ENCODE assay signal across 8 cellular contexts in genomic region chrX:74293343-74293946, GRCh38. TPM values are rescaled to one million over a fixed set of nuclear protein-coding genes. Genes with fewer than 3 reads are reported as not detected.
DNase-seq lines count a peak whose midpoint lies in the region; ATAC-seq, FAIRE-seq and TF ChIP-seq lines count a peak whose summit lies in the region.

No MANE protein-coding gene starts in this region.

- no peak for TF ChIP-seq POLR2A in GM12891 (IDR thresholded peaks at IDR 0.05; ENCODE audit: low read depth, low read length)
- TF ChIP-seq POLR2A in IMR-90 (IDR thresholded peaks at IDR 0.05; ENCODE audit: low read depth, low read length) = no peak
- peak; percentile 20 for TF ChIP-seq POLR2A in erythroblast (IDR thresholded peaks at IDR 0.05; ENCODE audit: low read length)

- peak overlapping the region; percentile 78 for H3K27ac ChIP-seq in IMR-90 (ENCODE audit: insufficient read depth, low read length)
- peak overlapping the region; percentile 75 to 82 for H3K27ac ChIP-seq in mucosa of rectum (ENCODE audit: low read depth in 2 of 2, low read length in 2 of 2)

- peak overlapping the region; percentile 97 for H3K4me2 ChIP-seq in IMR-90 (ENCODE audit: low read depth, low read length)

- peak; percentile 80 for FAIRE-seq in GM12891 (lab: Jason Lieb, UNC)

- peaks cover 4% of the 10 kb centered on the region in 2 experiments; a peak in 2 of 4 replicates for H3K79me1 ChIP-seq in IMR-90 (ENCODE audit: low read depth in 1 of 2, low read length in 2 of 2)

- H3K18ac ChIP-seq in IMR-90 (ENCODE audit: low read depth, low read length) = peak overlapping the region; percentile 80

- POLR2A ChIA-PET in IMR-90 (lab: Charles Lee; ENCODE audit: unreplicated experiment) = no interaction called here

- H2AFZ ChIP-seq in IMR-90 (replicated peaks; ENCODE audit: low read length, poor library complexity) = peak overlapping the region; percentile 96

- CTCF ChIA-PET in IMR-90 (lab: Yijun Ruan, JAX) = no interaction called here

- peaks cover 2% of the 10 kb centered on the region; the same call in 1 of the 2 replicates for H3K27me3 ChIP-seq in IMR-90 (ENCODE audit: control insufficient read depth, insufficient read depth, low read length)
- H3K27me3 ChIP-seq in mucosa of rectum (ENCODE audit: control insufficient read depth in 2 of 2, insufficient read depth in 2 of 2, low read length in 2 of 2) = no peaks in the 10 kb centered on the region

- H4K8ac ChIP-seq in IMR-90 (ENCODE audit: low read depth in 2 of 2, low read length in 2 of 2) = peak overlapping the region; percentile 1 to 86; a peak in 3 of 4 replicates

- peak overlapping the region; percentile 35; the same call in 1 of the 2 replicates for H2BK120ac ChIP-seq in IMR-90 (ENCODE audit: low read depth, low read length)

- TF ChIP-seq CTCF in IMR-90 (conservative IDR thresholded peaks at IDR 0.05; ENCODE audit: low read depth, low read length) = no peak

- H3K9me3 ChIP-seq in IMR-90 (ENCODE audit: control insufficient read depth, insufficient read depth, low read length) (peaks cover 1% of the 10 kb centered on the region; the same call in 1 of the 2 replicates), mucosa of rectum (ENCODE audit: control insufficient read depth in 2 of 2, low read length in 2 of 2) (no peaks in the 10 kb centered on the region)

- peak overlapping the region; percentile 57 for H2BK5ac ChIP-seq in IMR-90 (ENCODE audit: low read depth, low read length, poor library complexity, severe bottlenecking)

- WGBS in IMR-90 (ENCODE audit: extremely low coverage in 2 of 2, insufficient read length in 1 of 2), 2 experiments = 18% methylated on average over 11 of the region's 25 CpGs; no CpG with 5 or more reads in 1 of the 2 experiments

- peak overlapping the region; percentile 71 for H3K23ac ChIP-seq in IMR-90 (ENCODE audit: low read depth, low read length)

- H4K20me1 ChIP-seq in IMR-90 (ENCODE audit: insufficient read depth, low read length) = no peaks in the 10 kb centered on the region

- H3K4me1 ChIP-seq in IMR-90 (ENCODE audit: control insufficient read depth, insufficient read depth, low read length) (no peaks in the 10 kb centered on the region), mucosa of rectum (ENCODE audit: control insufficient read depth in 2 of 2, insufficient read depth in 2 of 2, low read length in 2 of 2) (no peaks in the 10 kb centered on the region)

- peak overlapping the region; percentile 89 for H3K4me3 ChIP-seq in IMR-90 (ENCODE audit: insufficient read depth, low read depth, low read length)
- H3K4me3 ChIP-seq in mucosa of rectum (ENCODE audit: low read length in 2 of 2) = peak overlapping the region; percentile 77 to 86

- in situ Hi-C loops in IMR-90 (cut with MboI; ENCODE audit: low sequenced_read_pairs) = no loop called here

- peak overlapping the region; percentile 78 for H3K4ac ChIP-seq in IMR-90 (ENCODE audit: low read depth, low read length)

- no peak for TF ChIP-seq RAD21 in IMR-90 (IDR thresholded peaks at IDR 0.05; ENCODE audit: low read length)

- dilution Hi-C loops in IMR-90 (cut with HindIII; ENCODE audit: low sequenced_read_pairs, unreplicated experiment) = no loop called here

- peaks cover 3% of the 10 kb centered on the region; the same call in 1 of the 2 replicates for H3K36me3 ChIP-seq in IMR-90 (ENCODE audit: control insufficient read depth, insufficient read depth, low read length)
- no peaks in the 10 kb centered on the region for H3K36me3 ChIP-seq in mucosa of rectum (ENCODE audit: control insufficient read depth in 2 of 2, insufficient read depth in 2 of 2, low read length in 2 of 2)

- H3K56ac ChIP-seq in IMR-90 (ENCODE audit: extremely low read depth, insufficient read depth, low read length) = peak overlapping the region; percentile 89

- H2AK5ac ChIP-seq in IMR-90 (ENCODE audit: low read depth, low read length) = peak overlapping the region; percentile 22; the same call in 1 of the 2 replicates

- intact Hi-C loops in IMR-90 (cut with micrococcal nuclease) = loop anchor here (5.0 kb wide), 1 partner anchor 244 kb away; no protein-coding TSS in a partner anchor

- peak overlapping the region; percentile 70 for H3K9ac ChIP-seq in IMR-90 (ENCODE audit: low read depth, low read length)
- peak overlapping the region; percentile 74 to 80 for H3K9ac ChIP-seq in mucosa of rectum (ENCODE audit: low read depth in 1 of 2, low read length in 2 of 2)

- no peaks in the 10 kb centered on the region for H3K9me1 ChIP-seq in IMR-90 (ENCODE audit: insufficient read depth, low read length)

- BruUV-seq in IMR-90 (replicated peaks; lab: Mats Ljungman, UMichigan) = no TSS peak

- H2BK20ac ChIP-seq in IMR-90 (ENCODE audit: low read depth, low read length) = 0 out of 2 replicates have a peak overlapping the region, but pooled peaks have one; percentile 26

- ATAC-seq in IMR-90 (ENCODE audit: low read depth) (peak; percentile 62), HG03095 (IDR thresholded peaks at IDR 0.05; ENCODE audit: unreplicated experiment) (no peak)

- no peak overlapping the region for H2BK15ac ChIP-seq in IMR-90 (ENCODE audit: low read depth, low read length)

- peak overlapping the region; percentile 78 for H4K91ac ChIP-seq in IMR-90 (ENCODE audit: insufficient read depth, low read depth, low read length)

- peak overlapping the region; percentile 89 for H3K14ac ChIP-seq in IMR-90 (replicated peaks; ENCODE audit: low read depth, low read length)

- H2AK9ac ChIP-seq in IMR-90 (replicated peaks; ENCODE audit: low read depth, low read length, poor library complexity) = peak overlapping the region; percentile 2

- peak; percentile 22 for DNase-seq in GM12891 (ENCODE audit: insufficient read length, low spot score)
- peak; percentile 73 for DNase-seq in IMR-90
- DNase-seq in OCI-M1 (lab: John Stamatoyannopoulos, UW) = peak; percentile 78
- peak; percentile 56 for DNase-seq in activated T-cell treated with anti-CD3 and anti-CD28 coated beads for 48 hours (ENCODE audit: low read depth)
- peak; percentile 85 for DNase-seq in erythroblast (lab: John Stamatoyannopoulos, UW)
- peak; percentile 25 to 33 for DNase-seq in stimulated activated CD8-positive, alpha-beta memory T cell treated with anti-CD3 and anti-CD28 coated beads, Interleukin-4, amount 100 ng/mL, for 1 hour (ENCODE audit: low read depth in 2 of 2, low spot score in 1 of 2)

- peak overlapping the region; percentile 79 for H4K5ac ChIP-seq in IMR-90 (ENCODE audit: low read depth, low read length)

TF ChIP-seq in GM12891, 5 proteins besides CTCF, POLR2A, EP300 and RAD21:
- TF ChIP-seq SPI1 (IDR thresholded peaks at IDR 0.05; ENCODE audit: low read depth, low read length) = no peak
- no peak for TF ChIP-seq POU2F2 (IDR thresholded peaks at IDR 0.05; ENCODE audit: low read depth, low read length)
- TF ChIP-seq PAX5 (IDR thresholded peaks at IDR 0.05; ENCODE audit: insufficient read depth, low read length, severe bottlenecking) = no peak
- TF ChIP-seq TAF1 (IDR thresholded peaks at IDR 0.05; ENCODE audit: low read depth, low read length) = no peak
- no peak for TF ChIP-seq POLR2AphosphoS5 (IDR thresholded peaks at IDR 0.05; ENCODE audit: low read depth, low read length)

TF ChIP-seq in IMR-90, 13 proteins besides CTCF, POLR2A, EP300 and RAD21:
- TF ChIP-seq RCOR1 (IDR thresholded peaks at IDR 0.05; ENCODE audit: insufficient replicate concordance, low read length) = no peak
- TF ChIP-seq NFE2L2 (IDR thresholded peaks at IDR 0.05; ENCODE audit: low read depth, low read length) = no peak
- TF ChIP-seq CEBPB (IDR thresholded peaks at IDR 0.05; ENCODE audit: low read depth, low read length) = no peak
- no peak for TF ChIP-seq MXI1 (IDR thresholded peaks at IDR 0.05; ENCODE audit: borderline replicate concordance, low read depth, low read length)
- 0 out of 2 replicates have a peak, but pooled peaks have one; percentile 28 for TF ChIP-seq MAZ (IDR thresholded peaks at IDR 0.05; ENCODE audit: borderline replicate concordance, low read depth, low read length)
- TF ChIP-seq SMC3 (IDR thresholded peaks at IDR 0.05; ENCODE audit: low read depth, low read length) = no peak

RNA-seq across cellular contexts. Expression of gene ZCCHC13, which starts 10.5 kb away (rescaled TPM):
- not detected for polyA plus RNA-seq in GM12891 (2012; ENCODE audit: low read depth, missing spikeins)
- total RNA-seq in IMR-90 (2012; rRNA removed) = not detected in 2 replicates
- polyA plus RNA-seq in IMR-90 (2012; rRNA removed) = not detected in 2 replicates
- polyA plus RNA-seq in IMR-90 (2012; cell fraction: cytosol; rRNA removed) = not detected in 2 replicates
- not detected in 2 replicates for polyA plus RNA-seq in IMR-90 (2012; cell fraction: nucleus; rRNA removed; ENCODE audit: low replicate concordance)

Comparison
In these comparisons a context has a peak if more than half of its experiments do, and no peak if none do; other contexts are left out.
1. DNase-seq: peak in every context shown above with its lines; median percentile 85 in erythroblast; 78 in OCI-M1; 73 in IMR-90; 56 in activated T-cell treated with anti-CD3 and anti-CD28 coated beads for 48 hours; 29 in stimulated activated CD8-positive, alpha-beta memory T cell treated with anti-CD3 and anti-CD28 coated beads, Interleukin-4, amount 100 ng/mL, for 1 hour; 22 in GM12891.